ENCODE assay signal across 9 cellular contexts in the genomic region with DNA sequence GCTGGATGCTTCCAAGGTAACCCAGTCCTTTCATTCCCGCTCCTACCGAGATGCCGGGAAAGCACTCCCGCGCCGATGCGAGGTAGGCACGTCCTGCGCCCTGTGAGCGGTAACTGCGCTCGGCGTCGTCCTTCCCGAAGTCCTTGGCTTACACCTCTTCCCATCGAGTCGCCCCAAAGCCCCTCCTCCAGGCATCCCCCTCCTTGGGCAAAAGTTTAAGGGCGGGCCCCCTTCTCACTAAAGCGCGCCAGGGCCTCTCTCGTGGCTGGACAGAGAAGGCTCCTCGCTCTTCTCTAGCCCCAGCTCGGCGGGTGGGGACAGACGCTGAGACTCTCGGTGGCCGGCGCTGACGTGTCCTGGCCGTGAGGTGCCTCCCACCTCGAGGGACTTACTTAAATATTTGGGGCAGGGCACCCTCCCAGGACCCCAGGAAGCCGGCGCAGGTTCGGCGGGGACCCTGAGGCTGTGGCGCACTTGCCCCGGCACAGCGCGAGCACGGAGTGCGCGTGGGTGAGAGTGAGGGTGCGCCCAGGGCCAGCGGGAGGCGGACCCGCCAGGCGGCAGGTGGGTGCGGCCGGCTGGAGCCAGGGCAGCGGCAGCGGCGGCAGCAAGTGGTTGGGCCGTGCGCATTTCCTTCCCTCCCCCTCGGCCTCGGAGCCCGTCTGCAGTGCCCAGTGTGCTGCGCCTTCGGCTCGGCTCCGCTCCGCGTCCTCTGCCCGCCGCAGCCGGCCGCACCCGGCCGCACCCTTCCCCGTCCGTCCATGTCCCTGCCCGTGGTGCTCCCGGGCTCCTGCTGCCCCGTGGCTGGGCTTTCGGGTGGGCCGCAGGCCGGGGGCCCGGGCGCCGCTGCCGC. TPM values are rescaled to one million over a fixed set of nuclear protein-coding genes. Genes with fewer than 3 reads are reported as not detected.
DNase-seq lines count a peak whose midpoint lies in the region; TF ChIP-seq lines count a peak whose summit lies in the region.
"Had no signal": no experiment of that assay in that cellular context is flagged by ENCODE, and none has a peak within 500 bp of the region (broad histone marks: within the 10 kb centered on the region; RNA-seq: fewer than 3 reads in every experiment).

A gene with protein sequence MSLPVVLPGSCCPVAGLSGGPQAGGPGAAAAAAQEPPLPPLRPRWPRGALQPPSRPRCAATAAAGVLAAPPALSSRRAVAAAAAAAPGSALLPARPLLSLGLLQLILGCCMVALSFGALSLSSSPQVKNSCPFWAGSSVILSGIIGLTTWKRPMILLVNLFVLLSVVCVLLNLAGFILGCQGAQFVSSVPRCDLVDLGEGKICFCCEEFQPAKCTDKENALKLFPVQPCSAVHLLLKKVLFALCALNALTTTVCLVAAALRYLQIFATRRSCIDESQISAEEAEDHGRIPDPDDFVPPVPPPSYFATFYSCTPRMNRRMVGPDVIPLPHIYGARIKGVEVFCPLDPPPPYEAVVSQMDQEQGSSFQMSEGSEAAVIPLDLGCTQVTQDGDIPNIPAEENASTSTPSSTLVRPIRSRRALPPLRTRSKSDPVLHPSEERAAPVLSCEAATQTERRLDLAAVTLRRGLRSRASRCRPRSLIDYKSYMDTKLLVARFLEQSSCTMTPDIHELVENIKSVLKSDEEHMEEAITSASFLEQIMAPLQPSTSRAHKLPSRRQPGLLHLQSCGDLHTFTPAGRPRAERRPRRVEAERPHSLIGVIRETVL (plus strand): TSS at position 667 of the 853 bp plus-strand sequence. CDS start 95 bp downstream, at position 762.

- H3K36me3 Mint-ChIP-seq in activated naive CD4-positive, alpha-beta T cell treated with anti-CD3 and anti-CD28 coated beads, Interleukin-2, amount 10 ng/mL, durations not matched to agents 7 days and 5 days, result no peaks in the 10 kb centered on the region
- H3K36me3 Mint-ChIP-seq in progenitor cell of endocrine pancreas (ENCODE audit: insufficient read depth), result no peaks in the 10 kb centered on the region
- H3K36me3 Mint-ChIP-seq: activated naive CD4-positive, alpha-beta T cell treated with anti-CD3 and anti-CD28 coated beads, Interleukin-2, amount 50 U/mL, for 24 hours had no signal

- H3K4me3 ChIP-seq in right atrium auricular region, result peak within 1 kb of the TSS; percentile 61 to 64

- no peaks in the 10 kb centered on the region for H3K9me3 ChIP-seq in right atrium auricular region

- no peaks in the 10 kb centered on the region for H3K36me3 ChIP-seq in right atrium auricular region

- H3K27ac ChIP-seq in right atrium auricular region, result peak within 1 kb of the TSS; percentile 80 to 88

- H3K9me3 Mint-ChIP-seq in activated naive CD4-positive, alpha-beta T cell treated with anti-CD3 and anti-CD28 coated beads, Interleukin-2, amount 10 ng/mL, durations not matched to agents 7 days and 5 days, result no peaks in the 10 kb centered on the region
- no peaks in the 10 kb centered on the region for H3K9me3 Mint-ChIP-seq in progenitor cell of endocrine pancreas (ENCODE audit: low read depth)
- H3K9me3 Mint-ChIP-seq: activated naive CD4-positive, alpha-beta T cell treated with anti-CD3 and anti-CD28 coated beads, Interleukin-2, amount 50 U/mL, for 24 hours had no signal

- peaks cover 7% of the 10 kb centered on the region for H3K4me1 Mint-ChIP-seq in activated naive CD4-positive, alpha-beta T cell treated with anti-CD3 and anti-CD28 coated beads, Interleukin-2, amount 10 ng/mL, durations not matched to agents 7 days and 5 days
- H3K4me1 Mint-ChIP-seq in progenitor cell of endocrine pancreas (ENCODE audit: low read depth), result peaks cover 5% of the 10 kb centered on the region

- peak in 1 of 2 donors; percentile 39 for TF ChIP-seq CTCF in right atrium auricular region (IDR thresholded peaks at IDR 0.05)
- peak; percentile 29 for TF ChIP-seq CTCF in progenitor cell of endocrine pancreas (IDR thresholded peaks at IDR 0.05; ENCODE audit: unreplicated experiment)

- peak; percentile 22 for DNase-seq in activated naive CD4-positive, alpha-beta T cell treated with anti-CD3 and anti-CD28 coated beads, Interleukin-2, amount 10 ng/mL, durations not matched to agents 7 days and 5 days
- no peak for DNase-seq in activated naive CD4-positive, alpha-beta T cell (lab: John Stamatoyannopoulos, UW)
- DNase-seq in NCI-H1417 treated with DMSO at 0.1 percent for 48 hours (lab: John Stamatoyannopoulos, UW) (peak; percentile 27), amniotic epithelial cell (ENCODE audit: low read depth) (peak; percentile 2), right atrium auricular region (ENCODE audit: low spot score) (no peak), progenitor cell of endocrine pancreas (ENCODE audit: low spot score, unreplicated experiment) (peak; percentile 53)
- DNase-seq in effector CD8-positive, alpha-beta T cell (lab: John Stamatoyannopoulos, UW), result no peak
- no peak for DNase-seq in stimulated activated CD4-positive, alpha-beta T cell treated with anti-CD3 and anti-CD28 coated beads, Interleukin-4, amount 100 ng/mL, for 24 hours

- H3K4me1 ChIP-seq in right atrium auricular region, result peaks cover 0 to 8% of the 10 kb centered on the region in 2 donors

- CTCF ChIA-PET in activated naive CD4-positive, alpha-beta T cell treated with anti-CD3 and anti-CD28 coated beads, Interleukin-2, amount 10 ng/mL, durations not matched to agents 7 days and 5 days (lab: Charles Lee), result no interaction called here

- H3K27me3 Mint-ChIP-seq in activated naive CD4-positive, alpha-beta T cell treated with anti-CD3 and anti-CD28 coated beads, Interleukin-2, amount 10 ng/mL, durations not matched to agents 7 days and 5 days, result peaks cover 71% of the 10 kb centered on the region
- peaks cover 68% of the 10 kb centered on the region for H3K27me3 Mint-ChIP-seq in progenitor cell of endocrine pancreas

- H3K27ac Mint-ChIP-seq in activated naive CD4-positive, alpha-beta T cell treated with anti-CD3 and anti-CD28 coated beads, Interleukin-2, amount 10 ng/mL, durations not matched to agents 7 days and 5 days, result no peak within 1 kb of the TSS
- H3K27ac Mint-ChIP-seq in progenitor cell of endocrine pancreas, result peak within 1 kb of the TSS; percentile 80
- H3K27ac Mint-ChIP-seq: activated naive CD4-positive, alpha-beta T cell treated with anti-CD3 and anti-CD28 coated beads, Interleukin-2, amount 50 U/mL, for 24 hours had no signal

- no peaks in the 10 kb centered on the region for H3K27me3 ChIP-seq in right atrium auricular region

- no peak within 1 kb of the TSS for H3K4me3 Mint-ChIP-seq in activated naive CD4-positive, alpha-beta T cell treated with anti-CD3 and anti-CD28 coated beads, Interleukin-2, amount 10 ng/mL, durations not matched to agents 7 days and 5 days
- peak within 1 kb of the TSS; percentile 80 for H3K4me3 Mint-ChIP-seq in progenitor cell of endocrine pancreas (ENCODE audit: low read depth)
- H3K4me3 Mint-ChIP-seq: activated naive CD4-positive, alpha-beta T cell treated with anti-CD3 and anti-CD28 coated beads, Interleukin-2, amount 50 U/mL, for 24 hours had no signal

RNA-seq across cellular contexts. Expression of the gene that starts here (rescaled TPM):
- total RNA-seq in right atrium auricular region (10 to 100 TPM; 12.1 to 16.2 TPM), progenitor cell of endocrine pancreas (3.6 and 3.7 TPM in 2 replicates)

Comparison
In these comparisons a context has a peak if more than half of its experiments do, and no peak if none do; other contexts are left out.
1. DNase-seq: peak in activated naive CD4-positive, alpha-beta T cell treated with anti-CD3 and anti-CD28 coated beads, Interleukin-2, amount 10 ng/mL, durations not matched to agents 7 days and 5 days (single experiment), NCI-H1417 treated with DMSO at 0.1 percent for 48 hours (single experiment), amniotic epithelial cell (single experiment) and progenitor cell of endocrine pancreas (single experiment); none in activated naive CD4-positive, alpha-beta T cell (0 of 4), right atrium auricular region (single experiment), effector CD8-positive, alpha-beta T cell (single experiment) and stimulated activated CD4-positive, alpha-beta T cell treated with anti-CD3 and anti-CD28 coated beads, Interleukin-4, amount 100 ng/mL, for 24 hours (single experiment).